ENCODE assay signal across 23 cellular contexts in genomic region chr20:3032624-3033023, GRCh38. TPM values are rescaled to one million over a fixed set of nuclear protein-coding genes. Genes with fewer than 3 reads are reported as not detected.
DNase-seq lines count a peak whose midpoint lies in the region; ATAC-seq and TF ChIP-seq lines count a peak whose summit lies in the region.
"Had no signal": no experiment of that assay in that cellular context is flagged by ENCODE, and none has a peak within 500 bp of the region (broad histone marks: within the 10 kb centered on the region; RNA-seq: fewer than 3 reads in every experiment).

No MANE protein-coding gene starts in this region.

- H3K4me1 ChIP-seq in adipocyte (ENCODE audit: control insufficient read depth, insufficient read depth, low read length), result peaks cover 8% of the 10 kb centered on the region
- H3K4me1 ChIP-seq in heart left ventricle, result peaks cover 0 to 11% (median 0%) of the 10 kb centered on the region in 12 donors
- no peaks in the 10 kb centered on the region for H3K4me1 ChIP-seq in spleen
- H3K4me1 ChIP-seq: BE2C had no signal

- H3K27ac Mint-ChIP-seq in mesothelial cell of epicardium, result no peak overlapping the region
- H3K27ac Mint-ChIP-seq: HFFc6 had no signal

- DNase-seq in adipocyte (ENCODE audit: low read depth), result no peak
- DNase-seq in heart left ventricle, result peak in 3 of 5 donors; percentile 30 to 68 (median 63)
- DNase-seq in left lobe of liver (ENCODE audit: low spot score), result no peak
- DNase-seq in spleen, result peak; percentile 9
- no peak for DNase-seq in mesothelial cell of epicardium (ENCODE audit: low spot score in 2 of 2, unreplicated experiment in 2 of 2)
- DNase-seq: 8988T; BE2C; CD4-positive, CD25-positive, alpha-beta regulatory T cell; COR-L47; DMS 273 treated with DMSO at 0.1 percent for 48 hours; DND-41; H7; HFFc6; NCI-H1417; NCI-H187; NCI-H2227 treated with DMSO at 0.1 percent for 48 hours; NCI-H510A treated with DMSO at 0.1 percent for 48 hours had no signal

- H3K27me3 ChIP-seq in adipocyte (replicated peaks; ENCODE audit: control insufficient read depth, insufficient read depth, low read length) (no peaks in the 10 kb centered on the region), heart left ventricle (no peaks in the 10 kb centered on the region), spleen (replicated peaks in 1 of 7) (no peaks in the 10 kb centered on the region)
- H3K27me3 ChIP-seq: BE2C had no signal

- H3K27ac ChIP-seq in heart left ventricle, result peak overlapping the region in 1 of 12 donors; percentile 33
- H3K27ac ChIP-seq in spleen, result no peak overlapping the region
- H3K27ac ChIP-seq: KMS-11 had no signal

- TF ChIP-seq CTCF in heart left ventricle (IDR thresholded peaks at IDR 0.05) (no peak), spleen (IDR thresholded peaks at IDR 0.05 in 8 of 11, conservative IDR thresholded peaks at IDR 0.05 in 3 of 11) (no peak), mesothelial cell of epicardium (IDR thresholded peaks at IDR 0.05; ENCODE audit: unreplicated experiment) (no peak)

- no peak for TF ChIP-seq POLR2A in heart left ventricle (IDR thresholded peaks at IDR 0.05)
- TF ChIP-seq POLR2A in spleen (IDR thresholded peaks at IDR 0.05), result no peak

- no peaks in the 10 kb centered on the region for H3K4me1 Mint-ChIP-seq in mesothelial cell of epicardium
- H3K4me1 Mint-ChIP-seq: CD4-positive, CD25-positive, alpha-beta regulatory T cell had no signal

- H3K9ac ChIP-seq in adipocyte (ENCODE audit: low read length), result no peak overlapping the region
- H3K9ac ChIP-seq: KMS-11 had no signal

- peaks cover 61% of the 10 kb centered on the region for H3K36me3 ChIP-seq in adipocyte (ENCODE audit: control insufficient read depth, insufficient read depth, low read length, severe bottlenecking)
- H3K36me3 ChIP-seq in heart left ventricle, result peaks cover 0 to 88% (median 75%) of the 10 kb centered on the region in 9 donors
- peaks cover 0 to 100% (median 56%) of the 10 kb centered on the region in 6 donors for H3K36me3 ChIP-seq in spleen
- H3K36me3 ChIP-seq: BE2C had no signal

- H3K9me3 Mint-ChIP-seq in mesothelial cell of epicardium, result no peaks in the 10 kb centered on the region
- H3K9me3 Mint-ChIP-seq: CD4-positive, CD25-positive, alpha-beta regulatory T cell; HFFc6 had no signal

- WGBS in heart left ventricle, 4 donors, result 53 to 86% (median 85%) methylated on average over 8 of the region's 8 CpGs
- 94 to 96% (median 96%) methylated on average over 8 of the region's 8 CpGs for WGBS in spleen, 5 donors

- H3K27me3 Mint-ChIP-seq in mesothelial cell of epicardium (ENCODE audit: low read depth), result no peaks in the 10 kb centered on the region
- H3K27me3 Mint-ChIP-seq: CD4-positive, CD25-positive, alpha-beta regulatory T cell had no signal

- H3K4me3 Mint-ChIP-seq in mesothelial cell of epicardium, result no peak overlapping the region
- H3K4me3 Mint-ChIP-seq: CD4-positive, CD25-positive, alpha-beta regulatory T cell; HFFc6 had no signal

- ATAC-seq in heart left ventricle (peak in 3 of 4 donors; percentile 5 to 49 (median 11)), left lobe of liver (peak; percentile 58), HG03045 (IDR thresholded peaks at IDR 0.05; ENCODE audit: unreplicated experiment) (no peak), HG02973 (IDR thresholded peaks at IDR 0.05; ENCODE audit: unreplicated experiment) (no peak)
- ATAC-seq in activated CD4-positive, CD25-positive, alpha-beta regulatory T cell treated with anti-CD3 and anti-CD28 coated beads, Interleukin-2, amount 50 U/mL, for 24 hours, result no peak

- no peaks in the 10 kb centered on the region for H3K9me3 ChIP-seq in adipocyte (ENCODE audit: control insufficient read depth, low read length)
- H3K9me3 ChIP-seq in heart left ventricle, result no peaks in the 10 kb centered on the region
- H3K9me3 ChIP-seq in spleen, result no peaks in the 10 kb centered on the region
- H3K9me3 ChIP-seq: BE2C had no signal

- intact Hi-C loops in heart left ventricle (cut with DNase I) (no loop called here), spleen (cut with DNase I; ENCODE audit: low total_unique reads) (no loop called here)

- H3K4me3 ChIP-seq in adipocyte (ENCODE audit: low read length), result peak overlapping the region; percentile 39
- H3K4me3 ChIP-seq in heart left ventricle, result no peak overlapping the region
- H3K4me3 ChIP-seq in spleen, result no peak overlapping the region

- peaks cover 29% of the 10 kb centered on the region for H3K36me3 Mint-ChIP-seq in mesothelial cell of epicardium

RNA-seq across cellular contexts. Expression of gene GNRH2, which starts 10.8 kb away (rescaled TPM):
- total RNA-seq in heart left ventricle (under 1 TPM in 1 of 9 donors, not detected in 8; 0.48 TPM), left lobe of liver (1.6 TPM), spleen (1 to 10 TPM in 2 of 7 donors, under 1 TPM in 2, not detected in 3; 0.70 to 1.7 (median 1.0) TPM), mesothelial cell of epicardium (1.6 to 2.1 TPM (median 1.9 TPM) in 3 replicates)
- polyA plus RNA-seq in heart left ventricle (not detected), spleen (not detected)
- total RNA-seq: G401, H7, RPMI7951 had no signal
- polyA plus RNA-seq: CD4-positive, CD25-positive, alpha-beta regulatory T cell had no signal

RNA-seq across cellular contexts. Expression of gene MRPS26, which starts 13.2 kb away (rescaled TPM):
- total RNA-seq in heart left ventricle, result 10 to 100 TPM; 36.5 to 83.4 (median 50.9) TPM
- 100 to 1,000 TPM in 1 of 2 donors, 10 to 100 TPM in 1; 98.8 to 111 TPM for polyA plus RNA-seq in heart left ventricle
- 48.3 TPM for total RNA-seq in left lobe of liver
- total RNA-seq in spleen, result 10 to 100 TPM; 22.5 to 40.1 (median 25.3) TPM
- 10 to 100 TPM; 44.3 to 64.6 (median 60.6) TPM for polyA plus RNA-seq in spleen
- 56.9 to 66.3 TPM (median 57.0 TPM) in 3 replicates for total RNA-seq in mesothelial cell of epicardium

RNA-seq across cellular contexts. Expression of gene OXT, which starts 38.8 kb away (rescaled TPM):
- under 1 TPM in 1 of 9 donors, not detected in 8; 0.67 TPM for total RNA-seq in heart left ventricle
- polyA plus RNA-seq in heart left ventricle, result not detected
- 8.4 TPM for total RNA-seq in left lobe of liver
- total RNA-seq in spleen, result not detected
- under 1 TPM in 2 of 3 donors, not detected in 1; 0.68 to 1.00 TPM for polyA plus RNA-seq in spleen
- total RNA-seq in mesothelial cell of epicardium, result not detected in 3 replicates
- total RNA-seq: CD4-positive, CD25-positive, alpha-beta regulatory T cell; G401; HFFc6; RPMI7951 had no signal

RNA-seq across cellular contexts. Expression of gene AVP, which starts 51.9 kb away (rescaled TPM):
- not detected for total RNA-seq in heart left ventricle
- not detected for polyA plus RNA-seq in heart left ventricle
- total RNA-seq in left lobe of liver, result not detected
- total RNA-seq in spleen, result 1 to 10 TPM in 1 of 7 donors, not detected in 6; 2.2 TPM
- polyA plus RNA-seq in spleen, result not detected
- total RNA-seq in mesothelial cell of epicardium, result not detected in 3 replicates
- total RNA-seq: G401, H7, HFFc6, RPMI7951 had no signal
- polyA plus RNA-seq: CD4-positive, CD25-positive, alpha-beta regulatory T cell had no signal

Comparison
In these comparisons a context has a peak if more than half of its experiments do, and no peak if none do; other contexts are left out.
1. DNase-seq: peak in heart left ventricle (3 of 5) and spleen (single experiment); none in adipocyte (single experiment), left lobe of liver (single experiment) and mesothelial cell of epicardium (0 of 2).
2. ATAC-seq: peak in heart left ventricle (3 of 4) and left lobe of liver (single experiment); none in HG03045 (single experiment), HG02973 (single experiment) and activated CD4-positive, CD25-positive, alpha-beta regulatory T cell treated with anti-CD3 and anti-CD28 coated beads, Interleukin-2, amount 50 U/mL, for 24 hours (0 of 2).